2 cellular contexts compared by ENCODE assay signal in genomic region chr2:217117523-217117922, GRCh38.
TF ChIP-seq lines count a peak whose summit lies in the region.

No MANE protein-coding gene starts in this region.

TF ChIP-seq in IMR-90, 13 proteins besides CTCF, POLR2A, EP300 and RAD21:
- no peak for TF ChIP-seq BHLHE40 (IDR thresholded peaks at IDR 0.05; ENCODE audit: low read depth, low read length)
- TF ChIP-seq, protein P1, sequence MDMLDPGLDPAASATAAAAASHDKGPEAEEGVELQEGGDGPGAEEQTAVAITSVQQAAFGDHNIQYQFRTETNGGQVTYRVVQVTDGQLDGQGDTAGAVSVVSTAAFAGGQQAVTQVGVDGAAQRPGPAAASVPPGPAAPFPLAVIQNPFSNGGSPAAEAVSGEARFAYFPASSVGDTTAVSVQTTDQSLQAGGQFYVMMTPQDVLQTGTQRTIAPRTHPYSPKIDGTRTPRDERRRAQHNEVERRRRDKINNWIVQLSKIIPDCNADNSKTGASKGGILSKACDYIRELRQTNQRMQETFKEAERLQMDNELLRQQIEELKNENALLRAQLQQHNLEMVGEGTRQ (IDR thresholded peaks at IDR 0.05; ENCODE audit: low read depth, low read length): peak; percentile 34; the same call in 1 of the 2 replicates
TF ChIP-seq in IMR-90: peak in this region for 1.

TF ChIP-seq in GM12878, 131 proteins besides CTCF, POLR2A, EP300 and RAD21:
- TF ChIP-seq RAD51 (IDR thresholded peaks at IDR 0.05) (0 out of 2 replicates have a peak, but pooled peaks have one; percentile 17), IKZF2 (IDR thresholded peaks at IDR 0.05) (no peak)
